1 cellular context compared by ENCODE assay signal in the genomic region with DNA sequence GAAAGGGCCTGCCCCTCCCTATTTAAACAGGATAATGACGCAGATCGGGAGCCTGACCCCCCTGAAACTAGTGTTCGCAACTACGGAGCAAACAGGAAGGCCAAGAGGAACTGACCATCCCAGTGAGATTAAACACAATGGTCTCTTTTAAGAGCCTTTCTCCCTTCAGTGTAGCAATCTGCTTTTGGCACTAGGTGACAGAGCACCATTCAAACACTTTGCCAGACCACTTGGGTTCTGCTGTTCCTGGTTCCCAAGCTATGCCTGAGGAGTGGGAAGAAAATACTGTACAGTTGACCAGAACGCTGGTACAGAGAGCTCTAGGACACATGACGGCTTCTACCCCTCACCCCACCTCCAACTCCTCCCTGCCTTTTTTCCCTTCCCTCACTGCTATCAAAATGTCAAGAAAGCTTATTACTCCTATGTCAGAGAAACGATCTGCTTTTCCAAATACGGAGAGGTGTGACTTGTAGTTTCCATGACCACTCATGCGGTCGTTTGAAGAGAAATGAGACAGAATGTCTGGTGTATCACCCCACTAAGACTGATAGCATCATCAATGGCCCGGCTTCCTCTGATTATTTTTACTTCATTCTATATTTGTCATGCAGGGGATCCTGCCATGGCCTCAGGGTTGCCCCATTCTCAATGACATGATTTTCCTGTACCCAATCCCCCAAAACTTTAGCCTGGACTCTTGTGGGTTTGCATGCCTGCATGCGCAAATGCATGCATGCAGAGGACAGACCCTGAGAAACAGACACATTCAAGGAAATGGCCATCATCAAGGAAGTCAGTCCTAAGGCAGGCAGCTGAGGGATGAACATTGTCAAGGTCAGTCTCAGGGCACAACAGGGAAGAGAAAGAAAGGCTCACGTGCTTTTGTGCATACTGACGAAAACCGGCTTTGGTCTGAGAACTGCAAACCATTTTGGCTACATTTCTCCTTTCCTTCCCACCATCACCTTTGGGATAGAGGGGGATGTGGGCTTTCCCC.
TF ChIP-seq lines count a peak whose summit lies in the region.

No MANE protein-coding gene starts in this region.

TF ChIP-seq in HepG2, 621 proteins besides CTCF, POLR2A, EP300 and RAD21 (continued from another document and continues in another):
- TF ChIP-seq, protein P1, sequence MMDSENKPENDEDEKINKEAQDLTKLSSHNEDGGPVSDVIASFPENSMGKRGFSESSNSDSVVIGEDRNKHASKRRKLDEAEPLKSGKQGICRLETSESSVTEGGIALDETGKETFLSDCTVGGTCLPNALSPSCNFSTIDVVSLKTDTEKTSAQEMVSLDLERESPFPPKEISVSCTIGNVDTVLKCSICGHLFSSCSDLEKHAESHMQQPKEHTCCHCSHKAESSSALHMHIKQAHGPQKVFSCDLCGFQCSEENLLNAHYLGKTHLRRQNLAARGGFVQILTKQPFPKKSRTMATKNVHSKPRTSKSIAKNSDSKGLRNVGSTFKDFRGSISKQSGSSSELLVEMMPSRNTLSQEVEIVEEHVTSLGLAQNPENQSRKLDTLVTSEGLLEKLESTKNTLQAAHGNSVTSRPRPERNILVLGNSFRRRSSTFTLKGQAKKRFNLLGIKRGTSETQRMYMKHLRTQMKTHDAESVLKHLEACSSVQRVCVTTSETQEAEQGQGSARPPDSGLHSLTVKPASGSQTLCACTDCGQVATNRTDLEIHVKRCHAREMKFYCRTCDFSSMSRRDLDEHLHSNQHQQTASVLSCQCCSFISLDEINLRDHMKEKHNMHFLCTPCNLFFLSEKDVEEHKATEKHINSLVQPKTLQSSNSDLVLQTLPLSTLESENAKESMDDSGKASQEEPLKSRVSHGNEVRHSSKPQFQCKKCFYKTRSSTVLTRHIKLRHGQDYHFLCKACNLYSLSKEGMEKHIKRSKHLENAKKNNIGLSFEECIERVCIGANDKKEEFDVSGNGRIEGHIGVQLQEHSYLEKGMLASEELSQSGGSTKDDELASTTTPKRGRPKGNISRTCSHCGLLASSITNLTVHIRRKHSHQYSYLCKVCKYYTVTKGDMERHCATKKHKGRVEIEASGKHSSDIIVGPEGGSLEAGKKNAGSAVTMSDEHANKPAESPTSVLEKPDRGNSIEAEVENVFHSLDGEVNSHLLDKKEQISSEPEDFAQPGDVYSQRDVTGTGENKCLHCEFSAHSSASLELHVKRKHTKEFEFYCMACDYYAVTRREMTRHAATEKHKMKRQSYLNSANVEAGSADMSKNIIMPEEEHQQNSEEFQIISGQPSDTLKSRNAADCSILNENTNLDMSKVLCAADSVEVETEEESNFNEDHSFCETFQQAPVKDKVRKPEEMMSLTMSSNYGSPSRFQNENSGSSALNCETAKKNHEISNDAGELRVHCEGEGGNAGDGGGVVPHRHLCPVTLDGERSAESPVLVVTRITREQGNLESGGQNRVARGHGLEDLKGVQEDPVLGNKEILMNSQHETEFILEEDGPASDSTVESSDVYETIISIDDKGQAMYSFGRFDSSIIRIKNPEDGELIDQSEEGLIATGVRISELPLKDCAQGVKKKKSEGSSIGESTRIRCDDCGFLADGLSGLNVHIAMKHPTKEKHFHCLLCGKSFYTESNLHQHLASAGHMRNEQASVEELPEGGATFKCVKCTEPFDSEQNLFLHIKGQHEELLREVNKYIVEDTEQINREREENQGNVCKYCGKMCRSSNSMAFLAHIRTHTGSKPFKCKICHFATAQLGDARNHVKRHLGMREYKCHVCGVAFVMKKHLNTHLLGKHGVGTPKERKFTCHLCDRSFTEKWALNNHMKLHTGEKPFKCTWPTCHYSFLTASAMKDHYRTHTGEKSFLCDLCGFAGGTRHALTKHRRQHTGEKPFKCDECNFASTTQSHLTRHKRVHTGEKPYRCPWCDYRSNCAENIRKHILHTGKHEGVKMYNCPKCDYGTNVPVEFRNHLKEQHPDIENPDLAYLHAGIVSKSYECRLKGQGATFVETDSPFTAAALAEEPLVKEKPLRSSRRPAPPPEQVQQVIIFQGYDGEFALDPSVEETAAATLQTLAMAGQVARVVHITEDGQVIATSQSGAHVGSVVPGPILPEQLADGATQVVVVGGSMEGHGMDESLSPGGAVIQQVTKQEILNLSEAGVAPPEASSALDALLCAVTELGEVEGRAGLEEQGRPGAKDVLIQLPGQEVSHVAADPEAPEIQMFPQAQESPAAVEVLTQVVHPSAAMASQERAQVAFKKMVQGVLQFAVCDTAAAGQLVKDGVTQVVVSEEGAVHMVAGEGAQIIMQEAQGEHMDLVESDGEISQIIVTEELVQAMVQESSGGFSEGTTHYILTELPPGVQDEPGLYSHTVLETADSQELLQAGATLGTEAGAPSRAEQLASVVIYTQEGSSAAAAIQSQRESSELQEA (CRISPR knock-in tag; IDR thresholded peaks at IDR 0.05; ENCODE audit: not compliant biosample characterization), result no peak
- TF ChIP-seq, protein P2, sequence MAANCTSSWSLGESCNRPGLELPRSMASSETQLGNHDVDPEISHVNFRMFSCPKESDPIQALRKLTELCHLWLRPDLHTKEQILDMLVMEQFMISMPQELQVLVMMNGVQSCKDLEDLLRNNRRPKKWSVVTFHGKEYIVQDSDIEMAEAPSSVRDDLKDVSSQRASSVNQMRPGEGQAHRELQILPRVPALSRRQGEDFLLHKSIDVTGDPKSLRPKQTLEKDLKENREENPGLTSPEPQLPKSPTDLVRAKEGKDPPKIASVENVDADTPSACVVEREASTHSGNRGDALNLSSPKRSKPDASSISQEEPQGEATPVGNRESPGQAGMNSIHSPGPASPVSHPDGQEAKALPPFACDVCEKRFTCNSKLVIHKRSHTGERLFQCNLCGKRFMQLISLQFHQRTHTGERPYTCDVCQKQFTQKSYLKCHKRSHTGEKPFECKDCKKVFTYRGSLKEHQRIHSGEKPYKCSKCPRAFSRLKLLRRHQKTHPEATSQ (CRISPR knock-in tag; IDR thresholded peaks at IDR 0.05; ENCODE audit: borderline replicate concordance), result peak; percentile 61; the same call in 1 of the 2 replicates
- TF ChIP-seq GABPA (IDR thresholded peaks at IDR 0.05; ENCODE audit: low read depth, low read length) (no peak), GABPA (CRISPR knock-in tag; IDR thresholded peaks at IDR 0.05; ENCODE audit: low read depth) (peak; percentile 47; the same call in 1 of the 2 replicates), KAT7 (CRISPR knock-in tag; IDR thresholded peaks at IDR 0.05; ENCODE audit: borderline replicate concordance) (peak; percentile 74), HHEX (CRISPR knock-in tag; IDR thresholded peaks at IDR 0.05) (no peak; the same call in 1 of the 2 replicates), SRF (IDR thresholded peaks at IDR 0.05; ENCODE audit: low read depth, low read length) (no peak), PHF21A (CRISPR knock-in tag; IDR thresholded peaks at IDR 0.05) (peak; percentile 84; the same call in 1 of the 2 replicates), BCL6 (CRISPR knock-in tag; IDR thresholded peaks at IDR 0.05) (peak; percentile 74), SRSF1 (optimal IDR thresholded peaks at IDR 0.05; ENCODE audit: low read depth, low read length) (no peak), MXI1 (IDR thresholded peaks at IDR 0.05; ENCODE audit: borderline replicate concordance, low read depth, low read length) (peak; percentile 23; the same call in 1 of the 3 replicates), KLF11 (CRISPR knock-in tag; IDR thresholded peaks at IDR 0.05) (0 out of 2 replicates have a peak, but pooled peaks have one; percentile 26), TBX3 (IDR thresholded peaks at IDR 0.05; ENCODE audit: borderline replicate concordance) (no peak), MTA1 (CRISPR knock-in tag; IDR thresholded peaks at IDR 0.05; ENCODE audit: borderline replicate concordance) (0 out of 2 replicates have a peak, but pooled peaks have one; percentile 32), FIP1L1 (IDR thresholded peaks at IDR 0.05; ENCODE audit: borderline replicate concordance, insufficient read depth, low read depth, low read length) (no peak), GATAD2A (CRISPR knock-in tag; IDR thresholded peaks at IDR 0.05) (peak; percentile 94), EEA1 (CRISPR knock-in tag; IDR thresholded peaks at IDR 0.05; ENCODE audit: borderline replicate concordance) (no peak), FOXO1 (CRISPR knock-in tag; IDR thresholded peaks at IDR 0.05) (peak; percentile 90), ELF1 (CRISPR knock-in tag; IDR thresholded peaks at IDR 0.05) (peak; percentile 73), SP4 (CRISPR knock-in tag; IDR thresholded peaks at IDR 0.05) (no peak), DPF2 (CRISPR knock-in tag; IDR thresholded peaks at IDR 0.05; ENCODE audit: borderline replicate concordance, low read depth) (peak; percentile 55; the same call in 1 of the 2 replicates), HDAC6 (IDR thresholded peaks at IDR 0.05; ENCODE audit: low read depth, low read length) (no peak), ZNF326 (CRISPR knock-in tag; IDR thresholded peaks at IDR 0.05; ENCODE audit: borderline replicate concordance) (no peak), IRX3 (CRISPR knock-in tag; IDR thresholded peaks at IDR 0.05; ENCODE audit: borderline replicate concordance, low read depth) (peak; percentile 39; the same call in 1 of the 2 replicates), SP2 (CRISPR knock-in tag; IDR thresholded peaks at IDR 0.05) (no peak), SUZ12 (IDR thresholded peaks at IDR 0.05; ENCODE audit: low read depth, low read length) (no peak), RARA (CRISPR knock-in tag; IDR thresholded peaks at IDR 0.05) (peak; percentile 66), CHD4 (IDR thresholded peaks at IDR 0.05; ENCODE audit: borderline replicate concordance, low read length) (no peak), STAG1 (CRISPR knock-in tag; IDR thresholded peaks at IDR 0.05) (peak; percentile 53), NR2C2 (CRISPR knock-in tag; IDR thresholded peaks at IDR 0.05; ENCODE audit: borderline replicate concordance) (peak; percentile 67), ZFAT (CRISPR knock-in tag; conservative IDR thresholded peaks at IDR 0.05) (no peak), FOSL1 (CRISPR knock-in tag; IDR thresholded peaks at IDR 0.05; ENCODE audit: borderline replicate concordance) (no peak), CEBPG (CRISPR knock-in tag; IDR thresholded peaks at IDR 0.05) (peak; percentile 91), RBM22 (optimal IDR thresholded peaks at IDR 0.05; ENCODE audit: low read length) (peak; percentile 97), MEF2D (CRISPR knock-in tag; IDR thresholded peaks at IDR 0.05) (no peak; the same call in 1 of the 2 replicates), ZZZ3 (CRISPR knock-in tag; IDR thresholded peaks at IDR 0.05; ENCODE audit: borderline replicate concordance) (no peak), BHLHE40 (IDR thresholded peaks at IDR 0.05; ENCODE audit: low read length) (peak; percentile 29; the same call in 1 of the 2 replicates)
- TF ChIP-seq, protein P3, sequence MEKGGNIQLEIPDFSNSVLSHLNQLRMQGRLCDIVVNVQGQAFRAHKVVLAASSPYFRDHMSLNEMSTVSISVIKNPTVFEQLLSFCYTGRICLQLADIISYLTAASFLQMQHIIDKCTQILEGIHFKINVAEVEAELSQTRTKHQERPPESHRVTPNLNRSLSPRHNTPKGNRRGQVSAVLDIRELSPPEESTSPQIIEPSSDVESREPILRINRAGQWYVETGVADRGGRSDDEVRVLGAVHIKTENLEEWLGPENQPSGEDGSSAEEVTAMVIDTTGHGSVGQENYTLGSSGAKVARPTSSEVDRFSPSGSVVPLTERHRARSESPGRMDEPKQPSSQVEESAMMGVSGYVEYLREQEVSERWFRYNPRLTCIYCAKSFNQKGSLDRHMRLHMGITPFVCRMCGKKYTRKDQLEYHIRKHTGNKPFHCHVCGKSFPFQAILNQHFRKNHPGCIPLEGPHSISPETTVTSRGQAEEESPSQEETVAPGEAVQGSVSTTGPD (CRISPR knock-in tag; IDR thresholded peaks at IDR 0.05), result peak; percentile 96
- TF ChIP-seq, protein P4, sequence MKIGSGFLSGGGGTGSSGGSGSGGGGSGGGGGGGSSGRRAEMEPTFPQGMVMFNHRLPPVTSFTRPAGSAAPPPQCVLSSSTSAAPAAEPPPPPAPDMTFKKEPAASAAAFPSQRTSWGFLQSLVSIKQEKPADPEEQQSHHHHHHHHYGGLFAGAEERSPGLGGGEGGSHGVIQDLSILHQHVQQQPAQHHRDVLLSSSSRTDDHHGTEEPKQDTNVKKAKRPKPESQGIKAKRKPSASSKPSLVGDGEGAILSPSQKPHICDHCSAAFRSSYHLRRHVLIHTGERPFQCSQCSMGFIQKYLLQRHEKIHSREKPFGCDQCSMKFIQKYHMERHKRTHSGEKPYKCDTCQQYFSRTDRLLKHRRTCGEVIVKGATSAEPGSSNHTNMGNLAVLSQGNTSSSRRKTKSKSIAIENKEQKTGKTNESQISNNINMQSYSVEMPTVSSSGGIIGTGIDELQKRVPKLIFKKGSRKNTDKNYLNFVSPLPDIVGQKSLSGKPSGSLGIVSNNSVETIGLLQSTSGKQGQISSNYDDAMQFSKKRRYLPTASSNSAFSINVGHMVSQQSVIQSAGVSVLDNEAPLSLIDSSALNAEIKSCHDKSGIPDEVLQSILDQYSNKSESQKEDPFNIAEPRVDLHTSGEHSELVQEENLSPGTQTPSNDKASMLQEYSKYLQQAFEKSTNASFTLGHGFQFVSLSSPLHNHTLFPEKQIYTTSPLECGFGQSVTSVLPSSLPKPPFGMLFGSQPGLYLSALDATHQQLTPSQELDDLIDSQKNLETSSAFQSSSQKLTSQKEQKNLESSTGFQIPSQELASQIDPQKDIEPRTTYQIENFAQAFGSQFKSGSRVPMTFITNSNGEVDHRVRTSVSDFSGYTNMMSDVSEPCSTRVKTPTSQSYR (CRISPR knock-in tag; IDR thresholded peaks at IDR 0.05; ENCODE audit: borderline replicate concordance), result no peak
- TF ChIP-seq, protein P5, sequence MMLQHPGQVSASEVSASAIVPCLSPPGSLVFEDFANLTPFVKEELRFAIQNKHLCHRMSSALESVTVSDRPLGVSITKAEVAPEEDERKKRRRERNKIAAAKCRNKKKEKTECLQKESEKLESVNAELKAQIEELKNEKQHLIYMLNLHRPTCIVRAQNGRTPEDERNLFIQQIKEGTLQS (CRISPR knock-in tag; IDR thresholded peaks at IDR 0.05), result peak; percentile 39; the same call in 1 of the 2 replicates
- TF ChIP-seq, protein P6, sequence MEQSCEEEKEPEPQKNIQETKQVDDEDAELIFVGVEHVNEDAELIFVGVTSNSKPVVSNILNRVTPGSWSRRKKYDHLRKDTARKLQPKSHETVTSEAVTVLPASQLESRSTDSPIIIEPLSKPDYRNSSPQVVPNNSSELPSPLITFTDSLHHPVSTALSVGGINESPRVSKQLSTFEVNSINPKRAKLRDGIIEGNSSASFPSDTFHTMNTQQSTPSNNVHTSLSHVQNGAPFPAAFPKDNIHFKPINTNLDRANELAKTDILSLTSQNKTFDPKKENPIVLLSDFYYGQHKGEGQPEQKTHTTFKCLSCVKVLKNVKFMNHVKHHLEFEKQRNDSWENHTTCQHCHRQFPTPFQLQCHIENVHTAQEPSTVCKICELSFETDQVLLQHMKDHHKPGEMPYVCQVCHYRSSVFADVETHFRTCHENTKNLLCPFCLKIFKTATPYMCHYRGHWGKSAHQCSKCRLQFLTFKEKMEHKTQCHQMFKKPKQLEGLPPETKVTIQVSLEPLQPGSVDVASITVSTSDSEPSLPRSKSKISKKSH (CRISPR knock-in tag; IDR thresholded peaks at IDR 0.05; ENCODE audit: borderline replicate concordance), result no peak
